In genomic region chr21:27421654-27422053, GRCh38 we compare ENCODE assay signal across 31 cellular contexts.
DNase-seq lines count a peak whose midpoint lies in the region; TF ChIP-seq lines count a peak whose summit lies in the region.
"Had no signal": no experiment of that assay in that cellular context is flagged by ENCODE, and none has a peak within 500 bp of the region (broad histone marks: within the 10 kb centered on the region; RNA-seq: fewer than 3 reads in every experiment).

No MANE protein-coding gene starts in this region.

- H4K20me1 ChIP-seq in mammary epithelial cell (ENCODE audit: insufficient read depth, low read length) = no peaks in the 10 kb centered on the region
- H4K20me1 ChIP-seq in osteoblast (ENCODE audit: insufficient read depth, low read length) = no peaks in the 10 kb centered on the region

- no TSS peak for BruUV-seq in MCF 10A (replicated peaks; lab: Mats Ljungman, UMichigan)
- no TSS peak for BruUV-seq in mammary epithelial cell (replicated peaks; lab: Mats Ljungman, UMichigan)

- H3K27me3 Mint-ChIP-seq in MCF 10A (ENCODE audit: insufficient read depth, unreplicated experiment) = no peaks in the 10 kb centered on the region
- H3K27me3 Mint-ChIP-seq: IgD-negative memory B cell; stimulated activated naive CD8-positive, alpha-beta T cell treated with anti-CD3 and anti-CD28 coated beads, Interleukin-15, amount 100 ng/mL, for 72 hours had no signal

- H3K4me1 Mint-ChIP-seq in MCF 10A (ENCODE audit: insufficient read depth, unreplicated experiment) = peaks cover 36% of the 10 kb centered on the region
- H3K4me1 Mint-ChIP-seq: CD14-positive monocyte; IgD-negative memory B cell; stimulated activated naive CD8-positive, alpha-beta T cell treated with anti-CD3 and anti-CD28 coated beads, Interleukin-15, amount 100 ng/mL, for 72 hours had no signal

- WGBS in mammary epithelial cell (ENCODE audit: low coverage, missing lambda C conversion rate) = 80% methylated on average over 3 of the region's 3 CpGs

- no peaks in the 10 kb centered on the region for H3K9me3 Mint-ChIP-seq in MCF 10A (ENCODE audit: unreplicated experiment)

- no peak overlapping the region for H3K27ac ChIP-seq in mammary epithelial cell (ENCODE audit: insufficient read depth, low read depth, low read length)
- H3K27ac ChIP-seq in osteoblast (ENCODE audit: low read depth, low read length) = peak overlapping the region; percentile 97
- H3K27ac ChIP-seq in tibial artery = peak overlapping the region; percentile 65 to 74
- H3K27ac ChIP-seq: 22Rv1, colonic mucosa, hepatocyte, pancreas had no signal

- TF ChIP-seq CTCF in MCF 10A (IDR thresholded peaks at IDR 0.05; ENCODE audit: unreplicated experiment) (no peak), mammary epithelial cell (conservative IDR thresholded peaks at IDR 0.05 in 1 of 2, IDR thresholded peaks at IDR 0.05 in 1 of 2; ENCODE audit: extremely low read depth in 1 of 2, insufficient read depth in 1 of 2, low read depth in 1 of 2, low read length in 2 of 2) (no peak), choroid plexus epithelial cell (conservative IDR thresholded peaks at IDR 0.05; ENCODE audit: low read depth, low read length) (no peak), osteoblast (IDR thresholded peaks at IDR 0.05; ENCODE audit: extremely low read depth, low read depth, low read length) (no peak), tibial artery (IDR thresholded peaks at IDR 0.05) (no peak)

- H3K27ac Mint-ChIP-seq in MCF 10A (ENCODE audit: low read depth, unreplicated experiment) = no peak overlapping the region
- H3K27ac Mint-ChIP-seq: activated CD8-positive, alpha-beta T cell treated with anti-CD3 and anti-CD28 coated beads, Interleukin-2, amount 10 ng/mL, durations not matched to agents 7 days and 5 days; CD14-positive monocyte; IgD-negative memory B cell; stimulated activated naive CD8-positive, alpha-beta T cell treated with anti-CD3 and anti-CD28 coated beads, Interleukin-15, amount 100 ng/mL, for 72 hours had no signal

- H3K4me2 ChIP-seq in mammary epithelial cell (ENCODE audit: insufficient read depth, low read depth, low read length) = no peak overlapping the region
- H3K4me2 ChIP-seq in osteoblast (ENCODE audit: insufficient read depth, low read length) = no peak overlapping the region
- H3K4me2 ChIP-seq: hepatocyte had no signal

- H3K36me3 ChIP-seq in mammary epithelial cell (ENCODE audit: insufficient read depth, low read length) (no peaks in the 10 kb centered on the region), osteoblast (ENCODE audit: insufficient read depth, low read length) (no peaks in the 10 kb centered on the region), tibial artery (no peaks in the 10 kb centered on the region), H7 (replicated peaks; ENCODE audit: control insufficient read depth, insufficient read depth, low read length) (no peaks in the 10 kb centered on the region)
- H3K36me3 ChIP-seq: breast epithelium, colonic mucosa, gastroesophageal sphincter, pancreas, transverse colon had no signal

- H3K9ac ChIP-seq in mammary epithelial cell (ENCODE audit: insufficient read depth, low read length) = no peak overlapping the region

- dilution Hi-C loops in mammary epithelial cell (cut with HindIII; ENCODE audit: low sequenced_read_pairs) = no loop called here

- H3K9me3 ChIP-seq in mammary epithelial cell (replicated peaks; ENCODE audit: insufficient read depth, low read length) (no peaks in the 10 kb centered on the region), osteoblast (ENCODE audit: low read depth, low read length) (no peaks in the 10 kb centered on the region), tibial artery (no peaks in the 10 kb centered on the region)
- H3K9me3 ChIP-seq: breast epithelium, colonic mucosa, gastroesophageal sphincter, pancreas, transverse colon had no signal

- in situ Hi-C loops in mammary epithelial cell (cut with MboI; ENCODE audit: low sequenced_read_pairs in 2 of 2) = no loop called here

- H3K4me3 ChIP-seq in mammary epithelial cell (replicated peaks in 1 of 3; ENCODE audit: insufficient read depth in 1 of 3, low read depth in 2 of 3, low read length in 3 of 3) (no peak overlapping the region), choroid plexus epithelial cell (ENCODE audit: low read depth, low read length) (no peak overlapping the region), osteoblast (ENCODE audit: insufficient read depth, low read length) (no peak overlapping the region), tibial artery (no peak overlapping the region), H7 (ENCODE audit: insufficient read depth, low read depth, low read length) (no peak overlapping the region)
- H3K4me3 ChIP-seq: breast epithelium, colonic mucosa, gastroesophageal sphincter, hepatocyte, lung, pancreas, transverse colon had no signal

- POLR2A ChIA-PET in MCF 10A (lab: Yijun Ruan, JAX) = interaction anchor here (0.6 kb wide), 1 partner anchor 480 kb away, joined by 3 read pairs; no protein-coding TSS in a partner anchor

- CTCF ChIA-PET in MCF 10A (lab: Yijun Ruan, JAX) (no interaction called here), mammary epithelial cell (lab: Charles Lee; ENCODE audit: low non-redundant PET) (no interaction called here)

- no peak overlapping the region for H2AFZ ChIP-seq in mammary epithelial cell (ENCODE audit: low read depth, low read length)
- H2AFZ ChIP-seq in osteoblast (ENCODE audit: low read length) = no peak overlapping the region
- H2AFZ ChIP-seq: hepatocyte had no signal

- peak; percentile 9 for DNase-seq in MCF 10A (ENCODE audit: unreplicated experiment)
- no peak for DNase-seq in mammary epithelial cell
- DNase-seq in choroid plexus epithelial cell (ENCODE audit: low read depth) = peak; percentile 42
- no peak for DNase-seq in osteoblast (ENCODE audit: insufficient read length, low spot score, missing footprints)
- no peak for DNase-seq in tibial artery
- DNase-seq in H4 (ENCODE audit: low spot score) = no peak
- no peak for DNase-seq in OCI-M2 (lab: John Stamatoyannopoulos, UW; ENCODE audit: unreplicated experiment)
- DNase-seq in H7 = no peak
- DNase-seq: activated CD4-positive, alpha-beta T cell treated with anti-CD3 and anti-CD28 coated beads for 4 hours; activated CD8-positive, alpha-beta T cell treated with anti-CD3 and anti-CD28 coated beads, Interleukin-2, amount 10 ng/mL, durations not matched to agents 7 days and 5 days; activated naive CD4-positive, alpha-beta T cell treated with anti-CD3 and anti-CD28 coated beads, Interleukin-2, amount 50 U/mL, for 16 hours; amygdala; Calu3; colonic mucosa; DND-41; effector CD8-positive, alpha-beta T cell; GF-D8; NCI-H1048; NCI-H1694; pancreas; SIG-M5; stimulated activated CD4-positive, alpha-beta T cell treated with anti-CD3 and anti-CD28 coated beads, Interleukin-2, amount 100 ng/mL, for 48 hours; stimulated activated naive CD8-positive, alpha-beta T cell treated with anti-CD3 and anti-CD28 coated beads, Interleukin-15, amount 100 ng/mL, for 72 hours; transverse colon had no signal

- H3K4me1 ChIP-seq in mammary epithelial cell (ENCODE audit: insufficient read depth, low read length) (peaks cover 40% of the 10 kb centered on the region), osteoblast (ENCODE audit: insufficient read depth, low read length) (peaks cover 45% of the 10 kb centered on the region), tibial artery (peaks cover 0 to 50% (median 29%) of the 10 kb centered on the region in 4 donors)
- H3K4me1 ChIP-seq: breast epithelium, colonic mucosa, pancreas had no signal

- H3K79me2 ChIP-seq in mammary epithelial cell (ENCODE audit: insufficient read depth, low read length) (no peaks in the 10 kb centered on the region), osteoblast (ENCODE audit: insufficient read depth, low read length) (no peaks in the 10 kb centered on the region)
- H3K79me2 ChIP-seq: hepatocyte had no signal

- no peaks in the 10 kb centered on the region for H3K27me3 ChIP-seq in mammary epithelial cell (ENCODE audit: insufficient read depth, low read length)
- H3K27me3 ChIP-seq in osteoblast (ENCODE audit: insufficient read depth, low read length) = no peaks in the 10 kb centered on the region
- H3K27me3 ChIP-seq in tibial artery = no peaks in the 10 kb centered on the region
- no peaks in the 10 kb centered on the region for H3K27me3 ChIP-seq in H7 (ENCODE audit: control insufficient read depth, insufficient read depth, low read length)
- H3K27me3 ChIP-seq: breast epithelium, colonic mucosa, gastroesophageal sphincter, hepatocyte, pancreas, transverse colon had no signal

- intact Hi-C loops in MCF 10A (cut with micrococcal nuclease) = no loop called here
- intact Hi-C loops in mammary epithelial cell (cut with micrococcal nuclease) = loop anchor here (5.0 to 10.0 kb wide), 4 partner anchors 63 to 567 kb away; no protein-coding TSS in a partner anchor
- intact Hi-C loops in tibial artery (cut with DNase I; ENCODE audit: low total_unique reads) = no loop called here

- no peaks in the 10 kb centered on the region for H3K36me3 Mint-ChIP-seq in MCF 10A (ENCODE audit: insufficient read depth, unreplicated experiment)
- H3K36me3 Mint-ChIP-seq: CD14-positive monocyte, IgD-negative memory B cell had no signal

- H3K4me3 Mint-ChIP-seq in MCF 10A (ENCODE audit: unreplicated experiment) = no peak overlapping the region
- H3K4me3 Mint-ChIP-seq: activated CD8-positive, alpha-beta T cell treated with anti-CD3 and anti-CD28 coated beads, Interleukin-2, amount 10 ng/mL, durations not matched to agents 7 days and 5 days; CD14-positive monocyte; IgD-negative memory B cell; stimulated activated naive CD8-positive, alpha-beta T cell treated with anti-CD3 and anti-CD28 coated beads, Interleukin-15, amount 100 ng/mL, for 72 hours had no signal

Comparison
In these comparisons a context has a peak if more than half of its experiments do, and no peak if none do; other contexts are left out.
1. DNase-seq: peak in MCF 10A (single experiment) and choroid plexus epithelial cell (single experiment); none in mammary epithelial cell (single experiment), osteoblast (single experiment), tibial artery (0 of 2), H4 (single experiment), OCI-M2 (single experiment) and H7 (single experiment).